ENCODE assay signal across 28 cellular contexts in the genomic region with DNA sequence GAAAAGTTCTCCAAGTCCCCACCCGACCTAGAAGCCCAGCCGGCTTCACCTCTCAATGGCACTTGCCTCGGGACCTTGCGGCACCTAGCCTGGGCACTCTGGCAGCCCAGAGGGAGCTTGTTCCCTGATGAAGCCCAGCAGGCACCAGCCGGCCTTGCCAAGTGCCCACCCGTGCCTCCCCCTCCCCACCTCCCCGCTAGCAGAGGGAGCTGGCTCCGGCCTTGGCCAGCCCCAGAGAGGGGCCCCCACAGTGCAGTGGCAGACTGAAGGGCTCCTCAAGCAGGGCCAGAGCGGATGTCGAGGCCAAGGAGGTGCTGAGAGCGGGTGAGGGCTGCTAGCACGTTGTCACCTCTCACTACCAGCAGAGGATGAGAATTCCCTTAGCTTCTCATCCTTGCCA.
"Had no signal": no experiment of that assay in that cellular context is flagged by ENCODE, and none has a peak within 500 bp of the region (broad histone marks: within the 10 kb centered on the region; RNA-seq: fewer than 3 reads in every experiment).

No MANE protein-coding gene starts in this region.

- H3K27ac ChIP-seq: stomach, suprapubic skin, testis, thoracic aorta, thyroid gland, tibial artery, tibial nerve, transverse colon, upper lobe of left lung, upper lobe of right lung, uterus, vagina had no signal

- H3K4me3 ChIP-seq: stomach, suprapubic skin, testis, thoracic aorta, thyroid gland, tibial artery, tibial nerve, transverse colon, upper lobe of left lung, upper lobe of right lung, uterus, vagina had no signal

- H3K27me3 ChIP-seq: stomach, suprapubic skin, testis, thyroid gland, tibial artery, tibial nerve, transverse colon, upper lobe of left lung, upper lobe of right lung, uterus, vagina had no signal

- FAIRE-seq: urothelium cell line had no signal

- H3K27ac Mint-ChIP-seq: stimulated activated effector memory CD8-positive, alpha-beta T cell treated with anti-CD3 and anti-CD28 coated beads, Interleukin-12 subunit alpha, Interleukin-12 subunit beta, amount 100 ng/mL, for 72 hours; stimulated activated memory B cell treated with anti-CD40 and anti-IgM and Interleukin-4, amounts not matched to agents 10 μg/mL and 1 μg/mL and 100 μg/mL, for 72 hours; stimulated activated naive B cell treated with anti-CD40 and anti-IgM and Interleukin-4, amounts not matched to agents 10 μg/mL and 1 μg/mL and 100 μg/mL, for 72 hours; stimulated activated naive CD8-positive, alpha-beta T cell treated with anti-CD3 and anti-CD28 coated beads, Interleukin-15, Interleukin-2, amounts not matched to agents 100 ng/mL and 50 ng/mL, for 24 hours; type B pancreatic cell had no signal

- ATAC-seq: stimulated activated effector memory CD8-positive, alpha-beta T cell treated with anti-CD3 and anti-CD28 coated beads, Interleukin-12 subunit alpha, Interleukin-12 subunit beta, amount 100 ng/mL, for 72 hours; stimulated activated memory B cell treated with anti-CD40 and anti-IgM and Interleukin-4, amounts not matched to agents 10 μg/mL and 1 μg/mL and 100 μg/mL, for 72 hours; stimulated activated naive B cell treated with anti-CD40 and anti-IgM and Interleukin-4, amounts not matched to agents 10 μg/mL and 1 μg/mL and 100 μg/mL, for 72 hours; stimulated activated naive CD8-positive, alpha-beta T cell treated with anti-CD3 and anti-CD28 coated beads, Interleukin-15, amount 100 ng/mL, for 72 hours; stimulated activated naive CD8-positive, alpha-beta T cell treated with anti-CD3 and anti-CD28 coated beads, Interleukin-15, Interleukin-2, amounts not matched to agents 100 U/mL and 50 U/mL, for 24 hours; upper lobe of right lung had no signal

- H3K4me3 Mint-ChIP-seq: stimulated activated effector memory CD8-positive, alpha-beta T cell treated with anti-CD3 and anti-CD28 coated beads, Interleukin-12 subunit alpha, Interleukin-12 subunit beta, amount 100 ng/mL, for 72 hours; stimulated activated memory B cell treated with anti-CD40 and anti-IgM and Interleukin-4, amounts not matched to agents 10 μg/mL and 1 μg/mL and 100 μg/mL, for 72 hours; stimulated activated naive B cell treated with anti-CD40 and anti-IgM and Interleukin-4, amounts not matched to agents 10 μg/mL and 1 μg/mL and 100 μg/mL, for 72 hours; stimulated activated naive CD8-positive, alpha-beta T cell treated with anti-CD3 and anti-CD28 coated beads, Interleukin-15, amount 100 ng/mL, for 72 hours; stimulated activated naive CD8-positive, alpha-beta T cell treated with anti-CD3 and anti-CD28 coated beads, Interleukin-15, Interleukin-2, amounts not matched to agents 100 ng/mL and 50 ng/mL, for 24 hours; type B pancreatic cell had no signal

- H3K36me3 ChIP-seq: suprapubic skin, thoracic aorta, thyroid gland, transverse colon, upper lobe of left lung, upper lobe of right lung, uterus, vagina had no signal

- H3K4me1 ChIP-seq: stomach, suprapubic skin, testis, thyroid gland, tibial artery, tibial nerve, transverse colon, upper lobe of left lung, upper lobe of right lung, uterus, vagina had no signal

- H3K9me3 ChIP-seq: suprapubic skin, testis, thoracic aorta, thyroid gland, tibial artery, transverse colon, upper lobe of right lung, uterus, vagina had no signal

- H3K27me3 Mint-ChIP-seq: stimulated activated memory B cell treated with anti-CD40 and anti-IgM and Interleukin-4, amounts not matched to agents 10 μg/mL and 1 μg/mL and 100 μg/mL, for 72 hours; stimulated activated naive B cell treated with anti-CD40 and anti-IgM and Interleukin-4, amounts not matched to agents 10 μg/mL and 1 μg/mL and 100 μg/mL, for 72 hours; stimulated activated naive CD8-positive, alpha-beta T cell treated with anti-CD3 and anti-CD28 coated beads, Interleukin-15, amount 100 ng/mL, for 72 hours; stimulated activated naive CD8-positive, alpha-beta T cell treated with anti-CD3 and anti-CD28 coated beads, Interleukin-15, Interleukin-2, amounts not matched to agents 100 ng/mL and 50 ng/mL, for 24 hours; type B pancreatic cell had no signal

- H3K9me3 Mint-ChIP-seq: stimulated activated effector memory CD8-positive, alpha-beta T cell treated with anti-CD3 and anti-CD28 coated beads, Interleukin-12 subunit alpha, Interleukin-12 subunit beta, amount 100 ng/mL, for 72 hours; stimulated activated naive CD8-positive, alpha-beta T cell treated with anti-CD3 and anti-CD28 coated beads, Interleukin-15, Interleukin-2, amounts not matched to agents 100 ng/mL and 50 ng/mL, for 24 hours had no signal

- DNase-seq: stimulated activated CD4-positive, alpha-beta T cell treated with anti-CD3 and anti-CD28 coated beads, Interleukin-2, amount 100 ng/mL, for 48 hours; stimulated activated CD4-positive, alpha-beta T cell treated with anti-CD3 and anti-CD28 coated beads, Interleukin-4, amount 100 ng/mL, for 1 hour; stimulated activated CD4-positive, alpha-beta T cell treated with anti-CD3 and anti-CD28 coated beads, Interleukin-4, amount 100 ng/mL, for 24 hours; stimulated activated CD4-positive, alpha-beta T cell treated with anti-CD3 and anti-CD28 coated beads, Interleukin-4, amount 100 ng/mL, for 4 hours; stimulated activated CD8-positive, alpha-beta memory T cell treated with anti-CD3 and anti-CD28 coated beads, Interleukin-4, amount 100 ng/mL, for 48 hours; stimulated activated naive B cell treated with anti-CD40 and anti-IgM and Interleukin-4, amounts not matched to agents 10 μg/mL and 1 μg/mL and 100 μg/mL, for 72 hours; stimulated activated naive CD4-positive, alpha-beta T cell; stimulated activated naive CD4-positive, alpha-beta T cell treated with Interleukin-2 at 50 U/mL for 16 hours; stimulated activated naive CD8-positive, alpha-beta T cell treated with anti-CD3 and anti-CD28 coated beads, Interleukin-15, amount 100 ng/mL, for 72 hours; stimulated activated naive CD8-positive, alpha-beta T cell treated with anti-CD3 and anti-CD28 coated beads, Interleukin-15, Interleukin-2, amounts not matched to agents 100 U/mL and 50 U/mL, for 24 hours; stomach; testis; thyroid gland; tibial artery; transverse colon; trophoblast cell; upper lobe of right lung; uterus had no signal

- H3K4me1 Mint-ChIP-seq: stimulated activated effector memory CD8-positive, alpha-beta T cell treated with anti-CD3 and anti-CD28 coated beads, Interleukin-12 subunit alpha, Interleukin-12 subunit beta, amount 100 ng/mL, for 72 hours; stimulated activated memory B cell treated with anti-CD40 and anti-IgM and Interleukin-4, amounts not matched to agents 10 μg/mL and 1 μg/mL and 100 μg/mL, for 72 hours; stimulated activated naive B cell treated with anti-CD40 and anti-IgM and Interleukin-4, amounts not matched to agents 10 μg/mL and 1 μg/mL and 100 μg/mL, for 72 hours; stimulated activated naive CD8-positive, alpha-beta T cell treated with anti-CD3 and anti-CD28 coated beads, Interleukin-15, amount 100 ng/mL, for 72 hours had no signal

- H3K36me3 Mint-ChIP-seq: stimulated activated effector memory CD8-positive, alpha-beta T cell treated with anti-CD3 and anti-CD28 coated beads, Interleukin-12 subunit alpha, Interleukin-12 subunit beta, amount 100 ng/mL, for 72 hours had no signal
